ENCODE assay signal across 6 cellular contexts in the genomic region with DNA sequence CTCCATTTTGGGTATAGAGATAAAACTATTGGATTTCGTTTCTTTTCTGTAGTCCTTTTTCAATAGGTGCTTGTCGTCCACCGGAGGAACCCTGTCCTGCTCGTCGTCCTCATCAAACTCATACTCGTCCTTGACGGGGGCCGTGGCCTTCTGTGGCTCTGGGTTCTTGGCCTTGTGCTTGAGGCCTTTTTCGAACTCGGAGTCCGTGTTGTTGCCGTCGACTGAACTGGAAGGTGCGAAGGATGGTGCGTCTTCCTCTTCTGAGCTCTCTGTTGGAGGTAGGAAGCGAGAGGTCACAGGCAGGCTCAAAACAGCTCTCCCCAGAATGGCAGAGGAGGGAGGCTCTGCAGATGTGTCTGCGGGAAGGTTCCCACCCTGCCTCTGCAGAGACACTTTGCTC.
"Had no signal": no experiment of that assay in that cellular context is flagged by ENCODE, and none has a peak within 500 bp of the region (broad histone marks: within the 10 kb centered on the region; RNA-seq: fewer than 3 reads in every experiment).

No MANE protein-coding gene starts in this region.

- H3K4me2 ChIP-seq: GM23338 had no signal

- H2AFZ ChIP-seq: GM23338 had no signal

- FAIRE-seq: H1, H54, HTR-8/SVneo had no signal

- H3K4me3 Mint-ChIP-seq: GM23338, H9 had no signal

- ATAC-seq: GM23338 had no signal

- H3K9me3 Mint-ChIP-seq: GM23338, H9 had no signal

- DNase-seq: H9, HCEC 1CT had no signal

- H3K27ac Mint-ChIP-seq: GM23338 had no signal

- H3K4me3 ChIP-seq: GM23338 had no signal
